In genomic region chr1:246775531-246776385, GRCh38 we compare ENCODE assay signal across 23 cellular contexts.
"Had no signal": no experiment of that assay in that cellular context is flagged by ENCODE, and none has a peak within 500 bp of the region (broad histone marks: within the 10 kb centered on the region; RNA-seq: fewer than 3 reads in every experiment).

No MANE protein-coding gene starts in this region.

- H3K4me1 ChIP-seq: esophagus muscularis mucosa, foreskin keratinocyte, heart left ventricle, left ventricle myocardium inferior, sigmoid colon, stomach, tibial nerve had no signal

- H3K27me3 ChIP-seq: esophagus muscularis mucosa, foreskin keratinocyte, heart left ventricle, sigmoid colon, stomach, tibial nerve had no signal

- H3K27me3 Mint-ChIP-seq: stimulated activated memory B cell treated with anti-CD40 and anti-IgM and Interleukin-4, amounts not matched to agents 10 μg/mL and 1 μg/mL and 100 μg/mL, for 72 hours had no signal

- H3K4me3 ChIP-seq: esophagus muscularis mucosa, heart left ventricle, left ventricle myocardium inferior, lung, sigmoid colon, stomach, tibial nerve had no signal

- ATAC-seq: activated naive CD4-positive, alpha-beta T cell treated with anti-CD3 and anti-CD28 coated beads, Interleukin-2, amount 50 U/mL, for 72 hours; activated T-cell treated with anti-CD3 and anti-CD28 coated beads, Interleukin-2, amount 50 U/mL, for 72 hours; foreskin keratinocyte; heart left ventricle; natural killer cell; stimulated activated memory B cell treated with anti-CD40 and anti-IgM and Interleukin-4, amounts not matched to agents 10 μg/mL and 1 μg/mL and 100 μg/mL, for 72 hours had no signal

- H3K27ac ChIP-seq: esophagus muscularis mucosa, foreskin keratinocyte, heart left ventricle, left ventricle myocardium inferior, sigmoid colon, stomach, tibial nerve had no signal

- H3K27ac Mint-ChIP-seq: activated T-cell treated with anti-CD3 and anti-CD28 coated beads, Interleukin-2, amount 50 U/mL, for 72 hours; natural killer cell; stimulated activated memory B cell treated with anti-CD40 and anti-IgM and Interleukin-4, amounts not matched to agents 10 μg/mL and 1 μg/mL and 100 μg/mL, for 72 hours; T-helper 2 cell treated with Interferon-gamma antibody and Interleukin-4, amounts not matched to agents 5 μg/mL and 100 μg/mL, for 36 hours had no signal

- H3K36me3 Mint-ChIP-seq: natural killer cell had no signal

- DNase-seq: activated CD4-positive, alpha-beta T cell treated with anti-CD3 and anti-CD28 coated beads for 4 hours; activated CD4-positive, alpha-beta T cell treated with anti-CD3 and anti-CD28 coated beads, Interleukin-2, amount 50 U/mL, for 4 hours; activated CD4-positive, CD25-positive, alpha-beta regulatory T cell; activated naive CD4-positive, alpha-beta T cell; activated T-cell treated with anti-CD3 and anti-CD28 coated beads for 4 hours; activated T-cell treated with anti-CD3 and anti-CD28 coated beads, Interleukin-2, amount 50 U/mL, for 72 hours; foreskin keratinocyte; heart left ventricle; kidney glomerular epithelial cell; left ventricle myocardium inferior; mesendoderm; natural killer cell; sigmoid colon; small intestine; stimulated activated CD4-positive, alpha-beta T cell treated with anti-CD3 and anti-CD28 coated beads, Interleukin-4, amount 100 ng/mL, for 24 hours; stomach; T-helper 1 cell had no signal

- H3K4me1 Mint-ChIP-seq: natural killer cell had no signal

- H3K9me3 Mint-ChIP-seq: activated naive CD4-positive, alpha-beta T cell treated with anti-CD3 and anti-CD28 coated beads, Interleukin-2, amount 50 U/mL, for 72 hours; activated T-cell treated with anti-CD3 and anti-CD28 coated beads, Interleukin-2, amount 50 U/mL, for 72 hours; natural killer cell; stimulated activated memory B cell treated with anti-CD40 and anti-IgM and Interleukin-4, amounts not matched to agents 10 μg/mL and 1 μg/mL and 100 μg/mL, for 72 hours; T-helper 2 cell treated with Interferon-gamma antibody and Interleukin-4, amounts not matched to agents 5 μg/mL and 100 μg/mL, for 36 hours had no signal

- H3K9me3 ChIP-seq: esophagus muscularis mucosa, heart left ventricle, left ventricle myocardium inferior, sigmoid colon, stomach, tibial nerve had no signal

- H3K4me3 Mint-ChIP-seq: activated T-cell treated with anti-CD3 and anti-CD28 coated beads, Interleukin-2, amount 50 U/mL, for 72 hours; natural killer cell; stimulated activated memory B cell treated with anti-CD40 and anti-IgM and Interleukin-4, amounts not matched to agents 10 μg/mL and 1 μg/mL and 100 μg/mL, for 72 hours; T-helper 2 cell treated with Interferon-gamma antibody and Interleukin-4, amounts not matched to agents 5 μg/mL and 100 μg/mL, for 36 hours had no signal
